Comparison of ENCODE assay signal across 8 cellular contexts in the genomic region with DNA sequence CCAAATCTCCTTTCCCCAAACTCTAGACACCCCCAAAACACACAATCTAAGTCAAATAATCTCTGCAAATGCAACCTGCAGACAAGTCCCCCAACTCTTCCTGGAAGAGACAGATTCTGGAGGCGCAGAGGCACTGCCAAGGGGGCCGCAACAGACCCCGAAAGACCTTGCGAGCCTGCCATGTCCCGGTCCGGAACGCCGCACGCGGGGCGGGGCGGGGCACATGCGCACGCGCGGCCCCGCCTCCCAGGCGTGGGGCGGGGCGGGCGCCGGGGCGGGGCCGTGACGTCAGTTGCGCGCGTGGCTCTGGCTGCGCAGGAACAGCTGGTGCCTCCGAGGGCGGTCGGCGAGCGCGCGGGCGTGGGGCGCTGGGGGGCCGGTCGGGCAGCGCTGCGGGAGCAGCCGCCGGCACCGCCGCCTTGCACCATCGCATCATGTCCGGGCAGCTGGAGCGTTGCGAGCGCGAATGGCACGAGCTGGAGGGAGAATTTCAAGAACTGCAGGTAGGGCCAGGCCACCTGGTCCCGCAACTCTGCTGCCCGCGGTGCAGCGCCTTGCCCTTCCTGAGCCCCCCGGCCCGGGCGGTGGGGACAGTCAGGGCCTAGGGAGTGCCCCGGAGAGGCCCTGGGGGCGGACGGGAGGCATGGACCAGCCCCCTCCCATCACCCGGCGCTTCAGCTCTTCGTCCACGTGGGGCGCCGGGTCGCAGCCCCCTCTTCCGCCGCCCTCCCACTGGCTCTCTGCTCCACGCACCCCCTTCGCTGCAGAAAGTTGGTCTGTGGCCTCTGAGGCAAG. TPM values are rescaled to one million over a fixed set of nuclear protein-coding genes. Genes with fewer than 3 reads are reported as not detected.
DNase-seq lines count a peak whose midpoint lies in the region; ATAC-seq and TF ChIP-seq lines count a peak whose summit lies in the region.

A gene (plus strand): TSS at position 291 of the 795 bp plus-strand sequence. CDS start 144 bp downstream, at position 435.

- H3K27me3 ChIP-seq in testis, result no peaks in the 10 kb centered on the region

- peak within 1 kb of the TSS; percentile 59 to 76 for H3K27ac ChIP-seq in testis

- TF ChIP-seq CTCF in testis (IDR thresholded peaks at IDR 0.05), result no peak

- H3K36me3 ChIP-seq in testis (ENCODE audit: low read depth, missing control alignments), result no peaks in the 10 kb centered on the region

- 1% methylated on average over 62 of the region's 74 CpGs; no CpG with 5 or more reads in 1 of the 2 donors for WGBS in testis, 2 donors

- DNase-seq in DMS53 treated with DMSO at 0.1 percent for 48 hours (lab: John Stamatoyannopoulos, UW; ENCODE audit: unreplicated experiment), result peak; percentile 42
- peak; percentile 38 for DNase-seq in HT1080 (ENCODE audit: low read depth)
- peak; percentile 35 to 48 for DNase-seq in SHP77 (lab: John Stamatoyannopoulos, UW)
- DNase-seq in activated naive CD4-positive, alpha-beta T cell treated with Interleukin-2 at 50 U/mL for 16 hours, result peak; percentile 80
- DNase-seq in germinal center (ENCODE audit: low spot score), result peak; percentile 92
- peak; percentile 75 for DNase-seq in occipital lobe (lab: John Stamatoyannopoulos, UW)
- DNase-seq in testis, result peak; percentile 89

- H3K4me1 ChIP-seq in testis, result peaks cover 19% of the 10 kb centered on the region

- intact Hi-C loops in testis (cut with DNase I; ENCODE audit: low total_unique reads), result no loop called here

- ATAC-seq in GM21360 (IDR thresholded peaks at IDR 0.05; ENCODE audit: unreplicated experiment), result peak; percentile 63

- H3K4me3 ChIP-seq in testis, result peak within 1 kb of the TSS; percentile 82 to 89

- TF ChIP-seq POLR2A in testis (IDR thresholded peaks at IDR 0.05), result peak; percentile 52

- H3K9me3 ChIP-seq in testis, result no peaks in the 10 kb centered on the region

RNA-seq across cellular contexts. Expression of the gene that starts here (rescaled TPM):
- total RNA-seq in HT1080 (2014; rRNA removed; shearing (Covaris generic)), result 9.6 and 12.0 TPM in 2 replicates
- 8.9 and 9.6 TPM in 2 replicates for polyA plus RNA-seq in HT1080 (2015; cell fraction: cytosol; rRNA removed)
- 46.8 and 56.9 TPM in 2 replicates for polyA plus RNA-seq in HT1080 (2015; cell fraction: nucleus; rRNA removed)
- total RNA-seq in occipital lobe (13.7 TPM), testis (10 to 100 TPM; 16.9 to 17.2 TPM)
- 4.9 TPM for polyA plus RNA-seq in testis (ENCODE audit: insufficient read depth, low read depth, low replicate concordance)

Comparison
In these comparisons a context has a peak if more than half of its experiments do, and no peak if none do; other contexts are left out.
1. Peak in every context shown above with its lines: DNase-seq, ATAC-seq, H3K4me3 ChIP-seq and H3K27ac ChIP-seq.
2. DNase-seq: peak in every context shown above with its lines; median percentile 92 in germinal center; 89 in testis; 80 in activated naive CD4-positive, alpha-beta T cell treated with Interleukin-2 at 50 U/mL for 16 hours; 75 in occipital lobe; 42 in DMS53 treated with DMSO at 0.1 percent for 48 hours; 42 in SHP77; 38 in HT1080.